Comparison of ENCODE assay signal across 8 cellular contexts in genomic region chr14:59301354-59301753, GRCh38.
DNase-seq lines count a peak whose midpoint lies in the region; ATAC-seq, FAIRE-seq and TF ChIP-seq lines count a peak whose summit lies in the region.
"Had no signal": no experiment of that assay in that cellular context is flagged by ENCODE, and none has a peak within 500 bp of the region (broad histone marks: within the 10 kb centered on the region; RNA-seq: fewer than 3 reads in every experiment).

No MANE protein-coding gene starts in this region.

- H3K27me3 ChIP-seq in HepG2 (ENCODE audit: control insufficient read depth in 1 of 2, insufficient read depth in 2 of 2, low read length in 2 of 2): no peaks in the 10 kb centered on the region

- H3K4me2 ChIP-seq in HepG2 (ENCODE audit: low read depth, low read length): peak overlapping the region; percentile 9; the same call in 1 of the 2 replicates

- ATAC-seq in GM18870 (IDR thresholded peaks at IDR 0.05; ENCODE audit: unreplicated experiment) (peak; percentile 75), HG02571 (IDR thresholded peaks at IDR 0.05; ENCODE audit: unreplicated experiment) (peak; percentile 87), HepG2 (peak; percentile 71)

- H3K9ac ChIP-seq in HepG2 (ENCODE audit: insufficient read depth, low read depth, low read length): no peak overlapping the region

- H3K79me2 ChIP-seq in HepG2 (ENCODE audit: insufficient read depth, low read length): peaks cover under 1% of the 10 kb centered on the region

- POLR2A ChIA-PET in HepG2 (lab: Yijun Ruan, JAX): no interaction called here

- no peak for TF ChIP-seq RAD21 in HepG2 (CRISPR knock-in tag; IDR thresholded peaks at IDR 0.05)

- H3K9me3 ChIP-seq in HepG2 (ENCODE audit: low read length): no peaks in the 10 kb centered on the region

- DNase-seq in NB4 (ENCODE audit: low read depth): peak; percentile 60
- peak; percentile 78 for DNase-seq in HepG2 (ENCODE audit: low spot score)
- no peak for DNase-seq in kidney glomerular epithelial cell (lab: John Stamatoyannopoulos, UW)
- DNase-seq in NCI-H446 treated with DMSO at 0.1 percent for 48 hours (lab: John Stamatoyannopoulos, UW): no peak
- DNase-seq in NCI-H2029 (lab: John Stamatoyannopoulos, UW): no peak

- no peaks in the 10 kb centered on the region for H3K36me3 ChIP-seq in HepG2 (replicated peaks in 1 of 2; ENCODE audit: control insufficient read depth in 1 of 2, insufficient read depth in 2 of 2, low read length in 2 of 2)

- H4K20me1 ChIP-seq in HepG2 (ENCODE audit: insufficient read depth, low read length): no peaks in the 10 kb centered on the region

- TF ChIP-seq EP300 in HepG2 (IDR thresholded peaks at IDR 0.05; ENCODE audit: low read depth in 2 of 2, low read length in 2 of 2) (peak in 1 of 2 experiments; percentile 38; a peak in 1 of 4 replicates), HepG2 (CRISPR knock-in tag; IDR thresholded peaks at IDR 0.05; ENCODE audit: borderline replicate concordance) (no peak)

- no TSS peak for BruUV-seq in HepG2 (replicated peaks; lab: Mats Ljungman, UMichigan)

- WGBS in HepG2 (ENCODE audit: low lambda C conversion rate): 38% methylated on average over 6 of the region's 6 CpGs

- no peak overlapping the region for H3K4me3 ChIP-seq in NB4 (ENCODE audit: low read depth, low read length)
- no peak overlapping the region for H3K4me3 ChIP-seq in HepG2 (replicated peaks in 1 of 3; ENCODE audit: insufficient read depth in 1 of 3, low read depth in 2 of 3, low read length in 3 of 3)

- TF ChIP-seq POLR2A in NB4 (IDR thresholded peaks at IDR 0.05; ENCODE audit: extremely low read depth, insufficient read length) (no peak), HepG2 (IDR thresholded peaks at IDR 0.05; ENCODE audit: insufficient read depth in 1 of 2, low read depth in 2 of 2, low read length in 2 of 2) (no peak)

- FAIRE-seq in HepG2 (lab: Jason Lieb, UNC): peak; percentile 76
- FAIRE-seq: bronchial epithelial cell had no signal

- H3K4me1 ChIP-seq in HepG2 (ENCODE audit: insufficient read depth, low read length): peaks cover 86% of the 10 kb centered on the region

- intact Hi-C loops in HepG2 (cut with micrococcal nuclease; ENCODE audit: unreplicated experiment): no loop called here

- CTCF ChIA-PET in HepG2 (lab: Yijun Ruan, JAX; ENCODE audit: low intra/inter-chr PET ratio, low total read pairs): no interaction called here

- no peak for TF ChIP-seq CTCF in NB4 (IDR thresholded peaks at IDR 0.05; ENCODE audit: low read depth, low read length)
- TF ChIP-seq CTCF in HepG2 (CRISPR knock-in tag; IDR thresholded peaks at IDR 0.05): no peak

- no peak overlapping the region for H3K27ac ChIP-seq in HepG2 (ENCODE audit: extremely low read length, insufficient read depth, low read length)

- H2AFZ ChIP-seq in HepG2 (ENCODE audit: low read length): no peak overlapping the region

- in situ Hi-C loops in HepG2 (cut with HindIII; ENCODE audit: extremely low pct_ligation_motif_present, low pct_unique_long_range_greater_than_20kb): no loop called here

TF ChIP-seq in HepG2, 621 proteins besides CTCF, POLR2A, EP300 and RAD21 (continues in another document):
- TF ChIP-seq POGZ (CRISPR knock-in tag; IDR thresholded peaks at IDR 0.05): peak; percentile 59
- TF ChIP-seq ZNF563 (CRISPR knock-in tag; IDR thresholded peaks at IDR 0.05): no peak
- no peak for TF ChIP-seq FOXP1 (IDR thresholded peaks at IDR 0.05)
- peak; percentile 52; the same call in 1 of the 2 replicates for TF ChIP-seq FOXP1 (CRISPR knock-in tag; IDR thresholded peaks at IDR 0.05)
- TF ChIP-seq RXRB (CRISPR knock-in tag; IDR thresholded peaks at IDR 0.05; ENCODE audit: borderline replicate concordance): peak; percentile 17; the same call in 1 of the 2 replicates
- TF ChIP-seq, protein P1, sequence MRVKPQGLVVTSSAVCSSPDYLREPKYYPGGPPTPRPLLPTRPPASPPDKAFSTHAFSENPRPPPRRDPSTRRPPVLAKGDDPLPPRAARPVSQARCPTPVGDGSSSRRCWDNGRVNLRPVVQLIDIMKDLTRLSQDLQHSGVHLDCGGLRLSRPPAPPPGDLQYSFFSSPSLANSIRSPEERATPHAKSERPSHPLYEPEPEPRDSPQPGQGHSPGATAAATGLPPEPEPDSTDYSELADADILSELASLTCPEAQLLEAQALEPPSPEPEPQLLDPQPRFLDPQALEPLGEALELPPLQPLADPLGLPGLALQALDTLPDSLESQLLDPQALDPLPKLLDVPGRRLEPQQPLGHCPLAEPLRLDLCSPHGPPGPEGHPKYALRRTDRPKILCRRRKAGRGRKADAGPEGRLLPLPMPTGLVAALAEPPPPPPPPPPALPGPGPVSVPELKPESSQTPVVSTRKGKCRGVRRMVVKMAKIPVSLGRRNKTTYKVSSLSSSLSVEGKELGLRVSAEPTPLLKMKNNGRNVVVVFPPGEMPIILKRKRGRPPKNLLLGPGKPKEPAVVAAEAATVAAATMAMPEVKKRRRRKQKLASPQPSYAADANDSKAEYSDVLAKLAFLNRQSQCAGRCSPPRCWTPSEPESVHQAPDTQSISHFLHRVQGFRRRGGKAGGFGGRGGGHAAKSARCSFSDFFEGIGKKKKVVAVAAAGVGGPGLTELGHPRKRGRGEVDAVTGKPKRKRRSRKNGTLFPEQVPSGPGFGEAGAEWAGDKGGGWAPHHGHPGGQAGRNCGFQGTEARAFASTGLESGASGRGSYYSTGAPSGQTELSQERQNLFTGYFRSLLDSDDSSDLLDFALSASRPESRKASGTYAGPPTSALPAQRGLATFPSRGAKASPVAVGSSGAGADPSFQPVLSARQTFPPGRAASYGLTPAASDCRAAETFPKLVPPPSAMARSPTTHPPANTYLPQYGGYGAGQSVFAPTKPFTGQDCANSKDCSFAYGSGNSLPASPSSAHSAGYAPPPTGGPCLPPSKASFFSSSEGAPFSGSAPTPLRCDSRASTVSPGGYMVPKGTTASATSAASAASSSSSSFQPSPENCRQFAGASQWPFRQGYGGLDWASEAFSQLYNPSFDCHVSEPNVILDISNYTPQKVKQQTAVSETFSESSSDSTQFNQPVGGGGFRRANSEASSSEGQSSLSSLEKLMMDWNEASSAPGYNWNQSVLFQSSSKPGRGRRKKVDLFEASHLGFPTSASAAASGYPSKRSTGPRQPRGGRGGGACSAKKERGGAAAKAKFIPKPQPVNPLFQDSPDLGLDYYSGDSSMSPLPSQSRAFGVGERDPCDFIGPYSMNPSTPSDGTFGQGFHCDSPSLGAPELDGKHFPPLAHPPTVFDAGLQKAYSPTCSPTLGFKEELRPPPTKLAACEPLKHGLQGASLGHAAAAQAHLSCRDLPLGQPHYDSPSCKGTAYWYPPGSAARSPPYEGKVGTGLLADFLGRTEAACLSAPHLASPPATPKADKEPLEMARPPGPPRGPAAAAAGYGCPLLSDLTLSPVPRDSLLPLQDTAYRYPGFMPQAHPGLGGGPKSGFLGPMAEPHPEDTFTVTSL (CRISPR knock-in tag; IDR thresholded peaks at IDR 0.05; ENCODE audit: borderline replicate concordance): peak; percentile 29; the same call in 1 of the 2 replicates
- TF ChIP-seq RFXAP (CRISPR knock-in tag; IDR thresholded peaks at IDR 0.05; ENCODE audit: borderline replicate concordance): 0 out of 2 replicates have a peak, but pooled peaks have one; percentile 30
- peak; percentile 79 for TF ChIP-seq ISL2 (CRISPR knock-in tag; IDR thresholded peaks at IDR 0.05)
- TF ChIP-seq ETS1 (CRISPR knock-in tag; IDR thresholded peaks at IDR 0.05): no peak
- TF ChIP-seq MED1 (CRISPR knock-in tag; IDR thresholded peaks at IDR 0.05): peak; percentile 73
- peak; percentile 69; the same call in 1 of the 2 replicates for TF ChIP-seq ELF3 (CRISPR knock-in tag; IDR thresholded peaks at IDR 0.05)
- TF ChIP-seq GABPB1 (CRISPR knock-in tag; IDR thresholded peaks at IDR 0.05): peak; percentile 24; the same call in 1 of the 2 replicates
- TF ChIP-seq HNF4G (IDR thresholded peaks at IDR 0.05; ENCODE audit: borderline replicate concordance, low read depth, low read length): peak; percentile 4; the same call in 1 of the 2 replicates
- TF ChIP-seq HNF4G (CRISPR knock-in tag; IDR thresholded peaks at IDR 0.05; ENCODE audit: borderline replicate concordance, low read depth): no peak
- TF ChIP-seq NR2F6 (IDR thresholded peaks at IDR 0.05): no peak
- 0 out of 2 replicates have a peak, but pooled peaks have one; percentile 12 for TF ChIP-seq NR2F6 (CRISPR knock-in tag; IDR thresholded peaks at IDR 0.05)
- TF ChIP-seq KLF16 (CRISPR knock-in tag; IDR thresholded peaks at IDR 0.05): no peak
- peak; percentile 62; the same call in 1 of the 2 replicates for TF ChIP-seq HDAC2 (CRISPR knock-in tag; IDR thresholded peaks at IDR 0.05)
- TF ChIP-seq, protein P2, sequence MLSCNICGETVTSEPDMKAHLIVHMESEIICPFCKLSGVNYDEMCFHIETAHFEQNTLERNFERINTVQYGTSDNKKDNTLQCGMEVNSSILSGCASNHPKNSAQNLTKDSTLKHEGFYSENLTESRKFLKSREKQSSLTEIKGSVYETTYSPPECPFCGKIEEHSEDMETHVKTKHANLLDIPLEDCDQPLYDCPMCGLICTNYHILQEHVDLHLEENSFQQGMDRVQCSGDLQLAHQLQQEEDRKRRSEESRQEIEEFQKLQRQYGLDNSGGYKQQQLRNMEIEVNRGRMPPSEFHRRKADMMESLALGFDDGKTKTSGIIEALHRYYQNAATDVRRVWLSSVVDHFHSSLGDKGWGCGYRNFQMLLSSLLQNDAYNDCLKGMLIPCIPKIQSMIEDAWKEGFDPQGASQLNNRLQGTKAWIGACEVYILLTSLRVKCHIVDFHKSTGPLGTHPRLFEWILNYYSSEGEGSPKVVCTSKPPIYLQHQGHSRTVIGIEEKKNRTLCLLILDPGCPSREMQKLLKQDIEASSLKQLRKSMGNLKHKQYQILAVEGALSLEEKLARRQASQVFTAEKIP (CRISPR knock-in tag; IDR thresholded peaks at IDR 0.05; ENCODE audit: borderline replicate concordance): no peak

Comparison
In these comparisons a context has a peak if more than half of its experiments do, and no peak if none do; other contexts are left out.
1. DNase-seq: peak in NB4 (single experiment) and HepG2 (single experiment); none in kidney glomerular epithelial cell (single experiment), NCI-H446 treated with DMSO at 0.1 percent for 48 hours (single experiment) and NCI-H2029 (single experiment).
2. Peak in every context shown above with its lines, with median percentiles within 50 percentile points of each other: ATAC-seq.